Comparison of ENCODE assay signal across 8 cellular contexts in genomic region chr14:44149597-44149996, GRCh38.
DNase-seq lines count a peak whose midpoint lies in the region; ATAC-seq and TF ChIP-seq lines count a peak whose summit lies in the region.

No MANE protein-coding gene starts in this region.

- no peak overlapping the region for H3K27ac ChIP-seq in left lung

- no peaks in the 10 kb centered on the region for H3K4me1 Mint-ChIP-seq in activated T-helper 1 cell treated with anti-CD3 and anti-CD28 coated beads, Interleukin-12 subunit alpha, Interleukin-12 subunit beta, Interleukin-2, Interleukin-4 antibody, amounts not matched to agents 30 ng/mL and 10 ng/mL and 1 ng/mL, durations not matched to agents 14 hours and 24 hours and 36 hours (ENCODE audit: low read depth)
- H3K4me1 Mint-ChIP-seq in activated T-cell treated with anti-CD3 and anti-CD28 coated beads, Interleukin-2, amount 50 U/mL, for 4 hours (ENCODE audit: low read depth): no peaks in the 10 kb centered on the region
- H3K4me1 Mint-ChIP-seq in natural killer cell: no peaks in the 10 kb centered on the region

- H4K20me1 ChIP-seq in Loucy (ENCODE audit: insufficient read depth, low read length, poor library complexity, severe bottlenecking): no peaks in the 10 kb centered on the region

- DNase-seq in SHP77 (lab: John Stamatoyannopoulos, UW): peak; percentile 41 to 55
- DNase-seq in left lung: no peak
- no peak for DNase-seq in activated gamma-delta T cell treated with Interleukin-2 at 50 U/mL for 16 hours
- no peak for DNase-seq in activated T-helper 1 cell treated with anti-CD3 and anti-CD28 coated beads, Interleukin-12 subunit alpha, Interleukin-12 subunit beta, Interleukin-2, Interleukin-4 antibody, amounts not matched to agents 30 ng/mL and 10 ng/mL and 1 ng/mL, durations not matched to agents 14 hours and 24 hours and 36 hours (ENCODE audit: low spot score)
- DNase-seq in activated T-cell treated with anti-CD3 and anti-CD28 coated beads, Interleukin-2, amount 50 U/mL, for 4 hours: no peak
- DNase-seq in natural killer cell: no peak

- H3K27ac Mint-ChIP-seq in activated T-helper 1 cell treated with anti-CD3 and anti-CD28 coated beads, Interleukin-12 subunit alpha, Interleukin-12 subunit beta, Interleukin-2, Interleukin-4 antibody, amounts not matched to agents 30 ng/mL and 10 ng/mL and 1 ng/mL, durations not matched to agents 14 hours and 24 hours and 36 hours: no peak overlapping the region
- H3K27ac Mint-ChIP-seq in natural killer cell: no peak overlapping the region

- no peaks in the 10 kb centered on the region for H3F3A ChIP-seq in Loucy (ENCODE audit: low read depth)

- no peaks in the 10 kb centered on the region for H3K27me3 Mint-ChIP-seq in activated T-helper 1 cell treated with anti-CD3 and anti-CD28 coated beads, Interleukin-12 subunit alpha, Interleukin-12 subunit beta, Interleukin-2, Interleukin-4 antibody, amounts not matched to agents 30 ng/mL and 10 ng/mL and 1 ng/mL, durations not matched to agents 14 hours and 24 hours and 36 hours (ENCODE audit: insufficient read depth)
- no peaks in the 10 kb centered on the region for H3K27me3 Mint-ChIP-seq in activated T-cell treated with anti-CD3 and anti-CD28 coated beads, Interleukin-2, amount 50 U/mL, for 4 hours (ENCODE audit: low read depth)
- no peaks in the 10 kb centered on the region for H3K27me3 Mint-ChIP-seq in natural killer cell (ENCODE audit: low read depth in 2 of 2)

- H3K9me3 ChIP-seq in Loucy (ENCODE audit: insufficient read depth, low read depth, low read length) (no peaks in the 10 kb centered on the region), left lung (no peaks in the 10 kb centered on the region)

- H3K36me3 ChIP-seq in Loucy (ENCODE audit: insufficient read depth, low read length): no peaks in the 10 kb centered on the region
- no peaks in the 10 kb centered on the region for H3K36me3 ChIP-seq in left lung

- intact Hi-C loops in left lung (cut with DNase I) (no loop called here), natural killer cell (cut with micrococcal nuclease) (no loop called here)
- intact Hi-C loops in activated T-helper 1 cell treated with anti-CD3 and anti-CD28 coated beads, Interleukin-12 subunit alpha, Interleukin-12 subunit beta, Interleukin-2, Interleukin-4 antibody, amounts not matched to agents 30 ng/mL and 10 ng/mL and 1 ng/mL, durations not matched to agents 14 hours and 24 hours and 36 hours (cut with micrococcal nuclease): no loop called here

- no peaks in the 10 kb centered on the region for H3K27me3 ChIP-seq in Loucy (ENCODE audit: insufficient read depth, low read length, poor library complexity, severe bottlenecking)
- no peaks in the 10 kb centered on the region for H3K27me3 ChIP-seq in left lung

- H3K4me1 ChIP-seq in Loucy (ENCODE audit: insufficient read depth, low read length, poor library complexity, severe bottlenecking): no peaks in the 10 kb centered on the region
- no peaks in the 10 kb centered on the region for H3K4me1 ChIP-seq in left lung

- TF ChIP-seq CTCF in GM12872 (IDR thresholded peaks at IDR 0.05; ENCODE audit: insufficient read depth, low read depth, low read length) (peak; percentile 20; the same call in 1 of the 3 replicates), Loucy (conservative IDR thresholded peaks at IDR 0.05; ENCODE audit: low read length) (peak; percentile 59), left lung (IDR thresholded peaks at IDR 0.05) (no peak), natural killer cell (IDR thresholded peaks at IDR 0.05) (no peak)

- H3K9ac ChIP-seq in Loucy (ENCODE audit: low read depth, low read length, poor library complexity, severe bottlenecking): no peak overlapping the region

- no peak overlapping the region for H3K4me3 Mint-ChIP-seq in activated T-helper 1 cell treated with anti-CD3 and anti-CD28 coated beads, Interleukin-12 subunit alpha, Interleukin-12 subunit beta, Interleukin-2, Interleukin-4 antibody, amounts not matched to agents 30 ng/mL and 10 ng/mL and 1 ng/mL, durations not matched to agents 14 hours and 24 hours and 36 hours
- H3K4me3 Mint-ChIP-seq in activated T-cell treated with anti-CD3 and anti-CD28 coated beads, Interleukin-2, amount 50 U/mL, for 4 hours: no peak overlapping the region
- no peak overlapping the region for H3K4me3 Mint-ChIP-seq in natural killer cell

- no peaks in the 10 kb centered on the region for H3K9me3 Mint-ChIP-seq in activated T-helper 1 cell treated with anti-CD3 and anti-CD28 coated beads, Interleukin-12 subunit alpha, Interleukin-12 subunit beta, Interleukin-2, Interleukin-4 antibody, amounts not matched to agents 30 ng/mL and 10 ng/mL and 1 ng/mL, durations not matched to agents 14 hours and 24 hours and 36 hours
- peaks cover 10% of the 10 kb centered on the region for H3K9me3 Mint-ChIP-seq in activated T-cell treated with anti-CD3 and anti-CD28 coated beads, Interleukin-2, amount 50 U/mL, for 4 hours
- peaks cover 10 to 11% of the 10 kb centered on the region in 2 donors for H3K9me3 Mint-ChIP-seq in natural killer cell

- H3K79me2 ChIP-seq in Loucy (ENCODE audit: insufficient read depth, low read length): no peaks in the 10 kb centered on the region

- H2AFZ ChIP-seq in Loucy (ENCODE audit: low read length): no peak overlapping the region

- H3K36me3 Mint-ChIP-seq in activated T-helper 1 cell treated with anti-CD3 and anti-CD28 coated beads, Interleukin-12 subunit alpha, Interleukin-12 subunit beta, Interleukin-2, Interleukin-4 antibody, amounts not matched to agents 30 ng/mL and 10 ng/mL and 1 ng/mL, durations not matched to agents 14 hours and 24 hours and 36 hours (ENCODE audit: low read depth): no peaks in the 10 kb centered on the region
- no peaks in the 10 kb centered on the region for H3K36me3 Mint-ChIP-seq in activated T-cell treated with anti-CD3 and anti-CD28 coated beads, Interleukin-2, amount 50 U/mL, for 4 hours (ENCODE audit: insufficient read depth)
- no peaks in the 10 kb centered on the region for H3K36me3 Mint-ChIP-seq in natural killer cell

- H3K9me2 ChIP-seq in Loucy (replicated peaks; ENCODE audit: low read depth, low read length): no peaks in the 10 kb centered on the region

- peak; percentile 17 for ATAC-seq in left lung
- no peak for ATAC-seq in activated T-cell treated with anti-CD3 and anti-CD28 coated beads, Interleukin-2, amount 50 U/mL, for 4 hours
- no peak for ATAC-seq in natural killer cell

- H3K4me3 ChIP-seq in Loucy (ENCODE audit: low read length, poor library complexity, severe bottlenecking): no peak overlapping the region
- no peak overlapping the region for H3K4me3 ChIP-seq in left lung

- H3K4me2 ChIP-seq in Loucy (ENCODE audit: low read depth, low read length, poor library complexity, severe bottlenecking): no peak overlapping the region

Comparison
In these comparisons a context has a peak if more than half of its experiments do, and no peak if none do; other contexts are left out.
1. CTCF ChIP-seq: peak in GM12872 (single experiment) and Loucy (single experiment); none in left lung (0 of 2) and natural killer cell (single experiment).
2. DNase-seq: peak in SHP77 (2 of 2); none in left lung (0 of 2), activated gamma-delta T cell treated with Interleukin-2 at 50 U/mL for 16 hours (single experiment), activated T-helper 1 cell treated with anti-CD3 and anti-CD28 coated beads, Interleukin-12 subunit alpha, Interleukin-12 subunit beta, Interleukin-2, Interleukin-4 antibody, amounts not matched to agents 30 ng/mL and 10 ng/mL and 1 ng/mL, durations not matched to agents 14 hours and 24 hours and 36 hours (single experiment), activated T-cell treated with anti-CD3 and anti-CD28 coated beads, Interleukin-2, amount 50 U/mL, for 4 hours (single experiment) and natural killer cell (single experiment).